In the genomic region with DNA sequence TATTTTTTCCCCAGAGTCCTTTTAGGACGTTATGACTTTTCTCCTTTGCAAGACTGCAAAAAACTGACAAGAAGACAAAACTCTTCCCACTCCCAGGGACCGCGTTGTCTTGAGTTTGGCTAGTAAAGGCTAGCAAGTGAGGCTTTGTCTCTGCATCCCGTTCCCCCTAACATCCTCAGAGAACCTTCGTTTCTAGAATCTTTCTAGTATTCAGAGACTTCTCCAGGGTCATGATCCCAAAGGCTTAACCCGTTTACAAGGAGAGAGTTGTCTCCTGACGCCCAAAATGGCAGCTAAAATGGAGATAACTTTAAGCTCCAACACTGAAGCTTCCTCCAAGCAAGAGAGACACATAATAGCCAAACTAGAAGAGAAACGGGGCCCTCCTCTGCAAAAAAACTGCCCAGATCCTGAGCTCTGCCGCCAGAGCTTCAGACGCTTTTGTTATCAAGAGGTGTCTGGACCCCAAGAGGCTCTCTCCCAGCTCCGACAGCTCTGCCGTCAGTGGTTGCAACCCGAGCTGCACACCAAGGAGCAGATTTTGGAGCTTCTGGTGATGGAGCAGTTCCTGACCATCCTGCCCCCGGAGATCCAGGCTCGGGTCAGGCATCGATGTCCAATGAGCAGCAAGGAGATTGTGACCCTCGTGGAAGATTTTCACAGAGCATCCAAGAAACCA, we compare ENCODE assay signal across 8 cellular contexts. TPM values are rescaled to one million over a fixed set of nuclear protein-coding genes. Genes with fewer than 3 reads are reported as not detected.
DNase-seq lines count a peak whose midpoint lies in the region; ATAC-seq, FAIRE-seq and TF ChIP-seq lines count a peak whose summit lies in the region.

No MANE protein-coding gene starts in this region.

- TF ChIP-seq POLR2A in H54 (IDR thresholded peaks at IDR 0.05; ENCODE audit: low read depth, low read length), result no peak

- peak overlapping the region; percentile 40 for H3K27ac ChIP-seq in CD8-positive, alpha-beta memory T cell (ENCODE audit: low read depth, low read length)
- no peak overlapping the region for H3K27ac ChIP-seq in iPS-20b (ENCODE audit: low read length)

- peak overlapping the region; percentile 92 for H3K4me3 ChIP-seq in CD8-positive, alpha-beta memory T cell (ENCODE audit: low read length)
- H3K4me3 ChIP-seq in iPS-20b (ENCODE audit: low read length), result peak overlapping the region; percentile 84

- H3K27me3 ChIP-seq in CD8-positive, alpha-beta memory T cell (ENCODE audit: insufficient read depth, low read length, poor library complexity, severe bottlenecking), result no peaks in the 10 kb centered on the region
- H3K27me3 ChIP-seq in iPS-20b (ENCODE audit: insufficient read depth, low read length), result no peaks in the 10 kb centered on the region

- peaks cover 47 to 72% (median 54%) of the 10 kb centered on the region in 3 donors for H3K4me1 Mint-ChIP-seq in CD8-positive, alpha-beta memory T cell
- H3K4me1 Mint-ChIP-seq in activated T-helper 17 cell treated with anti-CD3 and anti-CD28 coated beads, Interleukin-2, amount 50 U/mL, for 72 hours, result peaks cover 20% of the 10 kb centered on the region
- peaks cover 32% of the 10 kb centered on the region for H3K4me1 Mint-ChIP-seq in stimulated activated naive CD8-positive, alpha-beta T cell treated with anti-CD3 and anti-CD28 coated beads, Interleukin-15, amount 100 ng/mL, for 72 hours

- FAIRE-seq in H54 (lab: Jason Lieb, UNC), result no peak

- no peak for ATAC-seq in activated T-helper 17 cell treated with anti-CD3 and anti-CD28 coated beads, Interleukin-2, amount 50 U/mL, for 72 hours (replicated peaks)
- no peak for ATAC-seq in stimulated activated naive CD8-positive, alpha-beta T cell treated with anti-CD3 and anti-CD28 coated beads, Interleukin-15, amount 100 ng/mL, for 72 hours
- ATAC-seq in GM19467 (IDR thresholded peaks at IDR 0.05; ENCODE audit: unreplicated experiment), result no peak

- peaks cover 11 to 25% (median 21%) of the 10 kb centered on the region in 5 donors for H3K9me3 Mint-ChIP-seq in CD8-positive, alpha-beta memory T cell
- peaks cover 10% of the 10 kb centered on the region for H3K9me3 Mint-ChIP-seq in activated T-helper 17 cell treated with anti-CD3 and anti-CD28 coated beads, Interleukin-2, amount 50 U/mL, for 72 hours
- H3K9me3 Mint-ChIP-seq in stimulated activated naive CD8-positive, alpha-beta T cell treated with anti-CD3 and anti-CD28 coated beads, Interleukin-15, amount 100 ng/mL, for 72 hours, result peaks cover 40% of the 10 kb centered on the region in 2 donors

- H3K9me3 ChIP-seq in CD8-positive, alpha-beta memory T cell (ENCODE audit: low read length), result peaks cover 9% of the 10 kb centered on the region
- peaks cover 35% of the 10 kb centered on the region for H3K9me3 ChIP-seq in iPS-20b (ENCODE audit: insufficient read depth, low read depth, low read length)

- H3K36me3 Mint-ChIP-seq in CD8-positive, alpha-beta memory T cell, result peaks cover 35 to 64% (median 48%) of the 10 kb centered on the region in 3 donors
- peaks cover 50% of the 10 kb centered on the region for H3K36me3 Mint-ChIP-seq in activated T-helper 17 cell treated with anti-CD3 and anti-CD28 coated beads, Interleukin-2, amount 50 U/mL, for 72 hours (ENCODE audit: low read depth)

- POLR2A ChIA-PET in CD8-positive, alpha-beta memory T cell (lab: Charles Lee), result interaction anchor here (1.2 to 2.7 kb wide), 6 partner anchors 36 to 267 kb away, joined by 4 to 18 read pairs (median 12); a partner anchor contains a TSS

- no peak for DNase-seq in CD8-positive, alpha-beta memory T cell
- DNase-seq in HS-5 (ENCODE audit: low read depth) (peak; percentile 8), H54 (ENCODE audit: insufficient read length, low spot score) (no peak), NCI-H2171 treated with DMSO at 0.1 percent for 48 hours (lab: John Stamatoyannopoulos, UW) (no peak)
- DNase-seq in stimulated activated naive CD8-positive, alpha-beta T cell treated with anti-CD3 and anti-CD28 coated beads, Interleukin-15, amount 100 ng/mL, for 72 hours, result peak in 1 of 2 donors; percentile 7

- no peaks in the 10 kb centered on the region for H3K27me3 Mint-ChIP-seq in CD8-positive, alpha-beta memory T cell
- no peaks in the 10 kb centered on the region for H3K27me3 Mint-ChIP-seq in activated T-helper 17 cell treated with anti-CD3 and anti-CD28 coated beads, Interleukin-2, amount 50 U/mL, for 72 hours
- H3K27me3 Mint-ChIP-seq in stimulated activated naive CD8-positive, alpha-beta T cell treated with anti-CD3 and anti-CD28 coated beads, Interleukin-15, amount 100 ng/mL, for 72 hours, result no peaks in the 10 kb centered on the region

- H3K27ac Mint-ChIP-seq in CD8-positive, alpha-beta memory T cell, result peak overlapping the region; percentile 77 to 92 (median 86)
- H3K27ac Mint-ChIP-seq in activated T-helper 17 cell treated with anti-CD3 and anti-CD28 coated beads, Interleukin-2, amount 50 U/mL, for 72 hours, result peak overlapping the region; percentile 85
- H3K27ac Mint-ChIP-seq in stimulated activated naive CD8-positive, alpha-beta T cell treated with anti-CD3 and anti-CD28 coated beads, Interleukin-15, amount 100 ng/mL, for 72 hours, result peak overlapping the region; percentile 77 to 88

- peak overlapping the region; percentile 70; the same call in 1 of the 2 replicates for H3K9ac ChIP-seq in iPS-20b (ENCODE audit: low read depth, low read length)

- CTCF ChIA-PET in CD8-positive, alpha-beta memory T cell (lab: Charles Lee), result interaction anchor here (0.6 to 1.9 kb wide), 9 partner anchors 42 to 1939 kb away, joined by 3 to 7 read pairs (median 3); a partner anchor contains a TSS

- H3K4me3 Mint-ChIP-seq in CD8-positive, alpha-beta memory T cell, result peak overlapping the region; percentile 89 to 98 (median 92)
- peak overlapping the region; percentile 93 for H3K4me3 Mint-ChIP-seq in activated T-helper 17 cell treated with anti-CD3 and anti-CD28 coated beads, Interleukin-2, amount 50 U/mL, for 72 hours
- H3K4me3 Mint-ChIP-seq in stimulated activated naive CD8-positive, alpha-beta T cell treated with anti-CD3 and anti-CD28 coated beads, Interleukin-15, amount 100 ng/mL, for 72 hours, result peak overlapping the region; percentile 98 to 99

- peaks cover 26% of the 10 kb centered on the region for H3K4me1 ChIP-seq in CD8-positive, alpha-beta memory T cell (ENCODE audit: insufficient read depth, low read length)
- H3K4me1 ChIP-seq in iPS-20b (ENCODE audit: insufficient read depth, low read length), result no peaks in the 10 kb centered on the region

- H3K36me3 ChIP-seq in CD8-positive, alpha-beta memory T cell (ENCODE audit: insufficient read depth, low read length), result peaks cover 26% of the 10 kb centered on the region
- peaks cover 51% of the 10 kb centered on the region for H3K36me3 ChIP-seq in iPS-20b (ENCODE audit: insufficient read depth, low read depth, low read length)

RNA-seq across cellular contexts. Expression of a gene that starts 0.8 kb away (rescaled TPM):
- total RNA-seq in CD8-positive, alpha-beta memory T cell, result 10 to 100 TPM; 11.4 to 12.3 TPM
- polyA plus RNA-seq in CD8-positive, alpha-beta memory T cell, result 18.8 TPM
- 1 to 10 TPM; 5.8 to 8.4 TPM for total RNA-seq in activated T-helper 17 cell treated with anti-CD3 and anti-CD28 coated beads, Interleukin-2, amount 50 U/mL, for 72 hours

RNA-seq across cellular contexts. Expression of a gene that starts 1.1 kb away (rescaled TPM):
- total RNA-seq in CD8-positive, alpha-beta memory T cell, result 10 to 100 TPM; 13.5 to 15.6 TPM
- 17.3 TPM for polyA plus RNA-seq in CD8-positive, alpha-beta memory T cell
- total RNA-seq in activated T-helper 17 cell treated with anti-CD3 and anti-CD28 coated beads, Interleukin-2, amount 50 U/mL, for 72 hours, result 10 to 100 TPM in 1 of 2 donors, 1 to 10 TPM in 1; 8.4 to 10.5 TPM

RNA-seq across cellular contexts. Expression of a gene that starts 41.4 kb away (rescaled TPM):
- 1 to 10 TPM; 2.4 TPM for total RNA-seq in CD8-positive, alpha-beta memory T cell
- 1.3 TPM for polyA plus RNA-seq in CD8-positive, alpha-beta memory T cell
- total RNA-seq in activated T-helper 17 cell treated with anti-CD3 and anti-CD28 coated beads, Interleukin-2, amount 50 U/mL, for 72 hours, result 1 to 10 TPM; 2.0 to 3.0 TPM

RNA-seq across cellular contexts. Expression of a gene that starts 41.6 kb away (rescaled TPM):
- total RNA-seq in CD8-positive, alpha-beta memory T cell, result 10 to 100 TPM; 33.1 to 33.9 TPM
- 65.5 TPM for polyA plus RNA-seq in CD8-positive, alpha-beta memory T cell
- 10 to 100 TPM; 36.8 to 38.7 TPM for total RNA-seq in activated T-helper 17 cell treated with anti-CD3 and anti-CD28 coated beads, Interleukin-2, amount 50 U/mL, for 72 hours

RNA-seq across cellular contexts. Expression of a gene that starts 46.2 kb away (rescaled TPM):
- not detected for total RNA-seq in CD8-positive, alpha-beta memory T cell
- 0.15 TPM for polyA plus RNA-seq in CD8-positive, alpha-beta memory T cell
- not detected for total RNA-seq in activated T-helper 17 cell treated with anti-CD3 and anti-CD28 coated beads, Interleukin-2, amount 50 U/mL, for 72 hours
